In genomic region chr16:67965668-67966548, GRCh38 we compare ENCODE assay signal across 9 cellular contexts. TPM values are rescaled to one million over a fixed set of nuclear protein-coding genes. Genes with fewer than 3 reads are reported as not detected.
DNase-seq lines count a peak whose midpoint lies in the region; ATAC-seq and TF ChIP-seq lines count a peak whose summit lies in the region.
"Had no signal": no experiment of that assay in that cellular context is flagged by ENCODE, and none has a peak within 500 bp of the region (broad histone marks: within the 10 kb centered on the region; RNA-seq: fewer than 3 reads in every experiment).

No MANE protein-coding gene starts in this region.

- peaks cover 13% of the 10 kb centered on the region; the same call in 1 of the 2 replicates for H3K79me2 ChIP-seq in DND-41 (ENCODE audit: insufficient read depth, low read length)

- peak overlapping the region; percentile 83; the same call in 1 of the 2 replicates for H3K4me2 ChIP-seq in DND-41 (ENCODE audit: insufficient read depth, low read length)

- ATAC-seq in DND-41 (ENCODE audit: insufficient read depth, low read depth) (no peak), foreskin keratinocyte (peak; percentile 15), GM18907 (IDR thresholded peaks at IDR 0.05; ENCODE audit: unreplicated experiment) (no peak)

- peaks cover 27% of the 10 kb centered on the region for H3K36me3 ChIP-seq in DND-41 (ENCODE audit: insufficient read depth, low read length)
- H3K36me3 ChIP-seq in MG63, result peaks cover 2% of the 10 kb centered on the region

- H3K4me1 ChIP-seq in DND-41 (ENCODE audit: insufficient read depth, low read length) (peaks cover 26% of the 10 kb centered on the region), foreskin keratinocyte (peaks cover 29% of the 10 kb centered on the region)

- DNase-seq in DND-41 (no peak), SW480 (ENCODE audit: low spot score) (peak; percentile 63), foreskin keratinocyte (peak; percentile 56 to 76), retinal pigment epithelial cell (ENCODE audit: low read depth) (no peak), MG63 (no peak), HuH-7.5 (ENCODE audit: low spot score) (no peak), OCI-M2 (lab: John Stamatoyannopoulos, UW; ENCODE audit: unreplicated experiment) (no peak)
- DNase-seq: activated naive CD4-positive, alpha-beta T cell had no signal

- no peaks in the 10 kb centered on the region for H3K27me3 ChIP-seq in DND-41 (ENCODE audit: insufficient read depth, low read length, poor library complexity)
- no peaks in the 10 kb centered on the region for H3K27me3 ChIP-seq in foreskin keratinocyte
- H3K27me3 ChIP-seq in MG63, result no peaks in the 10 kb centered on the region

- no peak overlapping the region for H2AFZ ChIP-seq in DND-41 (ENCODE audit: low read depth, low read length)

- H3K9ac ChIP-seq in DND-41 (ENCODE audit: low read depth, low read length), result peak overlapping the region; percentile 11

- H4K20me1 ChIP-seq in DND-41 (ENCODE audit: insufficient read depth, low read length), result peaks cover 19% of the 10 kb centered on the region

- no peak for TF ChIP-seq CTCF in DND-41 (IDR thresholded peaks at IDR 0.05; ENCODE audit: borderline replicate concordance, extremely low read depth, low read length, poor library complexity, severe bottlenecking)
- no peak for TF ChIP-seq CTCF in foreskin keratinocyte (conservative IDR thresholded peaks at IDR 0.05)
- TF ChIP-seq CTCF in retinal pigment epithelial cell (conservative IDR thresholded peaks at IDR 0.05; ENCODE audit: low read depth, low read length), result no peak

- H3K4me3 ChIP-seq in DND-41 (ENCODE audit: low read depth in 1 of 2, low read length in 2 of 2) (no peak overlapping the region), retinal pigment epithelial cell (ENCODE audit: low read length) (peak overlapping the region; percentile 91), MG63 (no peak overlapping the region)

- no peaks in the 10 kb centered on the region for H3K9me3 ChIP-seq in DND-41 (ENCODE audit: insufficient read depth, low read length, severe bottlenecking)
- no peaks in the 10 kb centered on the region for H3K9me3 ChIP-seq in MG63

- H3K27ac ChIP-seq in DND-41 (ENCODE audit: low read length) (no peak overlapping the region), foreskin keratinocyte (peak overlapping the region; percentile 29)

RNA-seq across cellular contexts. Expression of gene SLC12A4, which starts 2.5 kb away (rescaled TPM):
- 79.0 and 90.9 TPM in 2 replicates for total RNA-seq in foreskin keratinocyte
- 52.6 and 57.5 TPM in 2 replicates for polyA plus RNA-seq in foreskin keratinocyte
- 11.9 and 12.3 TPM in 2 replicates for total RNA-seq in MG63 (2014; rRNA removed; shearing (Covaris generic); ENCODE audit: low replicate concordance)

RNA-seq across cellular contexts. Expression of gene DPEP3, which starts 14.4 kb away (rescaled TPM):
- total RNA-seq in foreskin keratinocyte, result not detected in 2 replicates
- not detected in 2 replicates for polyA plus RNA-seq in foreskin keratinocyte
- not detected in 2 replicates for total RNA-seq in MG63 (2014; rRNA removed; shearing (Covaris generic); ENCODE audit: low replicate concordance)

RNA-seq across cellular contexts. Expression of gene LCAT, which starts 22.0 kb away (rescaled TPM):
- total RNA-seq in foreskin keratinocyte, result 19.2 and 24.8 TPM in 2 replicates
- polyA plus RNA-seq in foreskin keratinocyte, result 25.6 and 29.9 TPM in 2 replicates
- 0.16 TPM in 1 of 2 replicates, not detected in the other for total RNA-seq in MG63 (2014; rRNA removed; shearing (Covaris generic); ENCODE audit: low replicate concordance)

RNA-seq across cellular contexts. Expression of gene PSMB10, which starts 29.3 kb away (rescaled TPM):
- total RNA-seq in foreskin keratinocyte, result 43.5 and 46.3 TPM in 2 replicates
- polyA plus RNA-seq in foreskin keratinocyte, result 51.2 and 53.6 TPM in 2 replicates
- 8.8 and 12.7 TPM in 2 replicates for total RNA-seq in MG63 (2014; rRNA removed; shearing (Covaris generic); ENCODE audit: low replicate concordance)

RNA-seq across cellular contexts. Expression of gene DPEP2, which starts 33.4 kb away (rescaled TPM):
- not detected in 2 replicates for total RNA-seq in foreskin keratinocyte
- 0.04 TPM in 1 of 2 replicates, not detected in the other for polyA plus RNA-seq in foreskin keratinocyte
- not detected in 2 replicates for total RNA-seq in MG63 (2014; rRNA removed; shearing (Covaris generic); ENCODE audit: low replicate concordance)

Comparison
In these comparisons a context has a peak if more than half of its experiments do, and no peak if none do; other contexts are left out.
1. DNase-seq: peak in SW480 (single experiment) and foreskin keratinocyte (2 of 2); none in DND-41 (single experiment), retinal pigment epithelial cell (single experiment), MG63 (single experiment), HuH-7.5 (single experiment) and OCI-M2 (single experiment).
2. RNA of gene LCAT, which starts 22.0 kb away (total RNA-seq): 19.2 to 24.8 TPM in foreskin keratinocyte; 0.16 TPM in MG63; every median in the first group is over 10 times any median in the second.